31 cellular contexts compared by ENCODE assay signal in genomic region chr1:12220890-12221289, GRCh38. TPM values are rescaled to one million over a fixed set of nuclear protein-coding genes. Genes with fewer than 3 reads are reported as not detected.
"Had no signal": no experiment of that assay in that cellular context is flagged by ENCODE, and none has a peak within 500 bp of the region (broad histone marks: within the 10 kb centered on the region; RNA-seq: fewer than 3 reads in every experiment).

No MANE protein-coding gene starts in this region.

- H3K9me3 ChIP-seq: SJCRH30 had no signal

- FAIRE-seq: K562 had no signal

- DNase-seq: activated CD4-positive, alpha-beta T cell treated with anti-CD3 and anti-CD28 coated beads for 1 hour; activated CD4-positive, alpha-beta T cell treated with anti-CD3 and anti-CD28 coated beads, Interleukin-2, amount 10 ng/mL, durations not matched to agents 24 days and 14 days; activated CD4-positive, alpha-beta T cell treated with anti-CD3 and anti-CD28 coated beads, Interleukin-2, amount 50 U/mL, for 4 hours; activated CD4-positive, CD25-positive, alpha-beta regulatory T cell; activated CD8-positive, alpha-beta T cell treated with anti-CD3 and anti-CD28 coated beads for 36 hours; activated effector memory CD4-positive, alpha-beta T cell treated with anti-CD3 and anti-CD28 coated beads, Interleukin-2, amount 50 U/mL, for 16 hours; activated naive CD4-positive, alpha-beta T cell; activated naive CD4-positive, alpha-beta T cell treated with anti-CD3 and anti-CD28 coated beads, Interleukin-2, amount 50 U/mL, for 16 hours; activated naive CD8-positive, alpha-beta T cell treated with anti-CD3 and anti-CD28 coated beads for 36 hours; activated T-cell treated with anti-CD3 and anti-CD28 coated beads, Interleukin-2, amount 50 U/mL, for 1 hour; activated T-cell treated with anti-CD3 and anti-CD28 coated beads, Interleukin-2, amount 50 U/mL, for 72 hours; amygdala; NCI-H1105; NCI-H1436; NCI-H1694; NCI-H1930; NCI-H2107; NCI-H2171; NCI-H510A; NCI-H526; NCI-H748 treated with DMSO at 0.1 percent for 48 hours; PC-9; SHP77; SJCRH30; T1000; WERI-Rb-1 had no signal

- H2AFZ ChIP-seq: PC-9 had no signal

- H3K27me3 ChIP-seq: ascending aorta, cardiac muscle cell, SJCRH30 had no signal

- H3K36me3 ChIP-seq: ascending aorta, cardiac muscle cell, SJCRH30, WERI-Rb-1 had no signal

- H3K4me2 ChIP-seq: PC-9 had no signal

- H3K27ac ChIP-seq: ascending aorta, cardiac muscle cell, PC-9, SJCRH30, SK-N-MC, WERI-Rb-1 had no signal

- H3K4me3 ChIP-seq: ascending aorta, cardiac muscle cell, K562, PC-9, SJCRH30, SK-N-MC had no signal

- H3K4me1 ChIP-seq: ascending aorta, SJCRH30 had no signal

RNA-seq across cellular contexts. Expression of gene TNFRSF1B, which starts 54.1 kb away (rescaled TPM):
- total RNA-seq: OCI-LY7 had no signal
- polyA plus RNA-seq: cardiac muscle cell had no signal
